In the genomic region with DNA sequence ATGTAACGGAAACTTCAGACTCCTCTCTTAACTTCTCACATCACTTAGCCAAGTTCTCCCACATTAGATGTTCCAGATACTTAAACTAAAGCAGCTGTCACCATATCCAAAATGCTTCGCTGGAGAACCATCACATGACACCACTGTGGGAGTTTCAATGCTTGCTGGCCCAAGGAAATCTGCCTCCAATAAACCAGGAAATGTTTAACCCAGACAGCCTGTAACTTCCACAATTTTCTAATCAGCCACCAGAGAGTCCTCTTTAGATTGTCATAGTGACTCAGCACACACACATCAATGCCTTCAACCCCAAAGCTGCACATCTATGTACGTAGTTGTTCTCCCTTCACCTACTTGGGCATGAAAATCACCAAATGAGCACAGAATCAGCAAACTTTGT, we compare ENCODE assay signal across 9 cellular contexts.
DNase-seq lines count a peak whose midpoint lies in the region; ATAC-seq and TF ChIP-seq lines count a peak whose summit lies in the region.
"Had no signal": no experiment of that assay in that cellular context is flagged by ENCODE, and none has a peak within 500 bp of the region (broad histone marks: within the 10 kb centered on the region; RNA-seq: fewer than 3 reads in every experiment).

No MANE protein-coding gene starts in this region.

- H3K27me3 ChIP-seq in RWPE2 (ENCODE audit: insufficient read depth, poor library complexity, severe bottlenecking) = no peaks in the 10 kb centered on the region

- POLR2A ChIA-PET in T-cell (lab: Charles Lee) = no interaction called here

- CTCF ChIA-PET in T-cell (lab: Charles Lee) = no interaction called here

- DNase-seq in GM03348 (ENCODE audit: low spot score) (peak; percentile 67), RWPE2 (ENCODE audit: low spot score) (no peak), fibroblast of villous mesenchyme (ENCODE audit: low read depth) (peak; percentile 82), T-cell (no peak), NCI-H1417 (lab: John Stamatoyannopoulos, UW) (no peak), NCI-H82 treated with DMSO at 0.1 percent for 48 hours (lab: John Stamatoyannopoulos, UW; ENCODE audit: unreplicated experiment) (no peak)
- DNase-seq in stimulated activated effector memory CD8-positive, alpha-beta T cell treated with anti-CD3 and anti-CD28 coated beads, Interleukin-12 subunit alpha, Interleukin-12 subunit beta, amount 100 ng/mL, for 72 hours (ENCODE audit: low spot score in 2 of 2) = no peak

- peaks cover 8% of the 10 kb centered on the region; the same call in 1 of the 2 replicates for H3K36me3 ChIP-seq in RWPE2 (ENCODE audit: low read depth)
- H3K36me3 ChIP-seq: thoracic aorta had no signal

- H3K36me3 Mint-ChIP-seq in T-cell = no peaks in the 10 kb centered on the region
- H3K36me3 Mint-ChIP-seq in stimulated activated effector memory CD8-positive, alpha-beta T cell treated with anti-CD3 and anti-CD28 coated beads, Interleukin-12 subunit alpha, Interleukin-12 subunit beta, amount 100 ng/mL, for 72 hours = no peaks in the 10 kb centered on the region

- H3K9me3 Mint-ChIP-seq in T-cell = peaks cover 0 to 3% (median 3%) of the 10 kb centered on the region in 3 donors
- H3K9me3 Mint-ChIP-seq in stimulated activated effector memory CD8-positive, alpha-beta T cell treated with anti-CD3 and anti-CD28 coated beads, Interleukin-12 subunit alpha, Interleukin-12 subunit beta, amount 100 ng/mL, for 72 hours = no peaks in the 10 kb centered on the region

- H3K4me3 ChIP-seq in RWPE2 (ENCODE audit: severe bottlenecking) = no peak overlapping the region
- H3K4me3 ChIP-seq in fibroblast of villous mesenchyme (ENCODE audit: low read depth, low read length) = no peak overlapping the region
- H3K4me3 ChIP-seq in skin epidermis = no peak overlapping the region
- H3K4me3 ChIP-seq: thoracic aorta had no signal

- H3K4me3 Mint-ChIP-seq in T-cell = no peak overlapping the region
- H3K4me3 Mint-ChIP-seq in stimulated activated effector memory CD8-positive, alpha-beta T cell treated with anti-CD3 and anti-CD28 coated beads, Interleukin-12 subunit alpha, Interleukin-12 subunit beta, amount 100 ng/mL, for 72 hours = no peak overlapping the region

- TF ChIP-seq CTCF in RWPE2 (IDR thresholded peaks at IDR 0.05; ENCODE audit: poor library complexity, severe bottlenecking) = no peak
- no peak for TF ChIP-seq CTCF in fibroblast of villous mesenchyme (IDR thresholded peaks at IDR 0.05; ENCODE audit: insufficient read depth, low read depth, low read length)

- ATAC-seq in RWPE2 (ENCODE audit: low read depth) (peak; percentile 44; the same call in 1 of the 3 replicates), T-cell (replicated peaks in 1 of 4) (no peak)
- no peak for ATAC-seq in stimulated activated effector memory CD8-positive, alpha-beta T cell treated with anti-CD3 and anti-CD28 coated beads, Interleukin-12 subunit alpha, Interleukin-12 subunit beta, amount 100 ng/mL, for 72 hours

- no peaks in the 10 kb centered on the region for H3K9me3 ChIP-seq in RWPE2 (ENCODE audit: severe bottlenecking)
- H3K9me3 ChIP-seq: thoracic aorta had no signal

- H3K27ac ChIP-seq in RWPE2 (ENCODE audit: poor library complexity, severe bottlenecking) (peak overlapping the region; percentile 90), skin epidermis (peak overlapping the region in 11 of 21 experiments; percentile 21 to 79 (median 48))

- H3K27me3 Mint-ChIP-seq in T-cell = no peaks in the 10 kb centered on the region

- H3K4me1 Mint-ChIP-seq in T-cell = no peaks in the 10 kb centered on the region
- H3K4me1 Mint-ChIP-seq in stimulated activated effector memory CD8-positive, alpha-beta T cell treated with anti-CD3 and anti-CD28 coated beads, Interleukin-12 subunit alpha, Interleukin-12 subunit beta, amount 100 ng/mL, for 72 hours = no peaks in the 10 kb centered on the region

- H3K4me1 ChIP-seq in RWPE2 (ENCODE audit: insufficient read depth, poor library complexity, severe bottlenecking) = peaks cover 46% of the 10 kb centered on the region

- H3K27ac Mint-ChIP-seq in T-cell = no peak overlapping the region
- H3K27ac Mint-ChIP-seq in stimulated activated effector memory CD8-positive, alpha-beta T cell treated with anti-CD3 and anti-CD28 coated beads, Interleukin-12 subunit alpha, Interleukin-12 subunit beta, amount 100 ng/mL, for 72 hours = no peak overlapping the region

Comparison
In these comparisons a context has a peak if more than half of its experiments do, and no peak if none do; other contexts are left out.
1. DNase-seq: peak in GM03348 (single experiment) and fibroblast of villous mesenchyme (single experiment); none in RWPE2 (single experiment), T-cell (0 of 34), stimulated activated effector memory CD8-positive, alpha-beta T cell treated with anti-CD3 and anti-CD28 coated beads, Interleukin-12 subunit alpha, Interleukin-12 subunit beta, amount 100 ng/mL, for 72 hours (0 of 2), NCI-H1417 (0 of 3) and NCI-H82 treated with DMSO at 0.1 percent for 48 hours (single experiment).